31 cellular contexts compared by ENCODE assay signal in the genomic region with DNA sequence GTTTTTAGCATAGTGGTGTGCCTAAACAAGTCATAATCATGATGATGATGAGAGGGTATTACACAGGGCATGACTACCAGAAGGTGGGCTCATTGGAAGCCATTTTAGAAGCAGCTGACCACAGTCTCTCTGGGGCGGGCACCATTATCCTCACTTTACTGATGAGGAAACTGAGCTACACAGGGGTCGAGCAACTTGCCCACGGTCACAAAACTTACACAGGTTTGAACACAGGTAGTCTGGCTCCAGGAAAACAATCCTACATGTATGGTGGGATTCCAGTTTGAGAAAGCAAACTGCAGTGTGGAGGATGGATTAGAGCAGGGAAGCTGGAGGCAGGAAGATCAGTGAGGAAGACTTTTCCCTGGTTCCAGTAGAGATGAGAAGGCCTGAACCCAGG. TPM values are rescaled to one million over a fixed set of nuclear protein-coding genes. Genes with fewer than 3 reads are reported as not detected.
DNase-seq lines count a peak whose midpoint lies in the region; ATAC-seq and TF ChIP-seq lines count a peak whose summit lies in the region.
"Had no signal": no experiment of that assay in that cellular context is flagged by ENCODE, and none has a peak within 500 bp of the region (broad histone marks: within the 10 kb centered on the region; RNA-seq: fewer than 3 reads in every experiment).

No MANE protein-coding gene starts in this region.

- peak overlapping the region; percentile 5 for H3K27ac Mint-ChIP-seq in stimulated activated effector memory CD8-positive, alpha-beta T cell treated with anti-CD3 and anti-CD28 coated beads, Interleukin-12 subunit alpha, Interleukin-12 subunit beta, amount 100 ng/mL, for 72 hours
- H3K27ac Mint-ChIP-seq: activated CD4-positive, alpha-beta T cell treated with anti-CD3 and anti-CD28 coated beads for 36 hours; activated naive CD8-positive, alpha-beta T cell; stimulated activated naive CD8-positive, alpha-beta T cell treated with anti-CD3 and anti-CD28 coated beads, Interleukin-15, amount 100 ng/mL, for 72 hours had no signal

- peaks cover 19% of the 10 kb centered on the region for H3K36me3 Mint-ChIP-seq in stimulated activated effector memory CD8-positive, alpha-beta T cell treated with anti-CD3 and anti-CD28 coated beads, Interleukin-12 subunit alpha, Interleukin-12 subunit beta, amount 100 ng/mL, for 72 hours

- TF ChIP-seq POLR2A in vagina (IDR thresholded peaks at IDR 0.05) = no peak

- H3K36me3 ChIP-seq in left ventricle myocardium inferior (peaks cover 15% of the 10 kb centered on the region), vagina (peaks cover 0 to 8% of the 10 kb centered on the region in 2 donors)
- H3K36me3 ChIP-seq: colonic mucosa, ovary had no signal

- ATAC-seq in right cardiac atrium = no peak
- ATAC-seq in stimulated activated effector memory CD8-positive, alpha-beta T cell treated with anti-CD3 and anti-CD28 coated beads, Interleukin-12 subunit alpha, Interleukin-12 subunit beta, amount 100 ng/mL, for 72 hours = no peak
- no peak for ATAC-seq in HG03095 (IDR thresholded peaks at IDR 0.05; ENCODE audit: unreplicated experiment)
- ATAC-seq in HG03097 (IDR thresholded peaks at IDR 0.05; ENCODE audit: low FRiP score, unreplicated experiment) = no peak
- ATAC-seq: activated CD4-positive, alpha-beta T cell treated with anti-CD3 and anti-CD28 coated beads for 36 hours; heart left ventricle; lower lobe of right lung; stimulated activated naive CD8-positive, alpha-beta T cell treated with anti-CD3 and anti-CD28 coated beads, Interleukin-15, amount 100 ng/mL, for 72 hours; upper lobe of right lung had no signal

- no peak overlapping the region for H3K4me3 Mint-ChIP-seq in stimulated activated effector memory CD8-positive, alpha-beta T cell treated with anti-CD3 and anti-CD28 coated beads, Interleukin-12 subunit alpha, Interleukin-12 subunit beta, amount 100 ng/mL, for 72 hours
- H3K4me3 Mint-ChIP-seq: activated CD4-positive, alpha-beta T cell treated with anti-CD3 and anti-CD28 coated beads for 36 hours; activated naive CD8-positive, alpha-beta T cell; stimulated activated naive CD8-positive, alpha-beta T cell treated with anti-CD3 and anti-CD28 coated beads, Interleukin-15, amount 100 ng/mL, for 72 hours had no signal

- H3K27ac ChIP-seq in left ventricle myocardium inferior (replicated peaks) (peak overlapping the region; percentile 99), right cardiac atrium (ENCODE audit: low read length) (no peak overlapping the region), vagina (no peak overlapping the region)
- H3K27ac ChIP-seq: colonic mucosa, lower lobe of right lung, ovary, spleen, upper lobe of right lung, VCaP had no signal

- no peaks in the 10 kb centered on the region for H3K9me3 Mint-ChIP-seq in stimulated activated effector memory CD8-positive, alpha-beta T cell treated with anti-CD3 and anti-CD28 coated beads, Interleukin-12 subunit alpha, Interleukin-12 subunit beta, amount 100 ng/mL, for 72 hours
- H3K9me3 Mint-ChIP-seq: nephron; stimulated activated naive CD8-positive, alpha-beta T cell treated with anti-CD3 and anti-CD28 coated beads, Interleukin-15, amount 100 ng/mL, for 72 hours had no signal

- H3K27me3 ChIP-seq in left ventricle myocardium inferior (ENCODE audit: low read depth) = no peaks in the 10 kb centered on the region
- H3K27me3 ChIP-seq in right cardiac atrium (ENCODE audit: control insufficient read depth, insufficient read depth) = no peaks in the 10 kb centered on the region
- H3K27me3 ChIP-seq in vagina = no peaks in the 10 kb centered on the region
- H3K27me3 ChIP-seq: colonic mucosa, heart left ventricle, ovary, Peyer's patch, upper lobe of right lung had no signal

- 97% methylated on average over 3 of the region's 3 CpGs for WGBS in right cardiac atrium

- no peak overlapping the region for H3K4me3 ChIP-seq in left ventricle myocardium inferior
- H3K4me3 ChIP-seq in right cardiac atrium (ENCODE audit: low read length) = no peak overlapping the region
- no peak overlapping the region for H3K4me3 ChIP-seq in vagina
- H3K4me3 ChIP-seq: A549, colonic mucosa, heart left ventricle, lower lobe of right lung, ovary, Peyer's patch, spleen, upper lobe of right lung had no signal

- no peaks in the 10 kb centered on the region for H3K9me3 ChIP-seq in left ventricle myocardium inferior (replicated peaks)
- H3K9me3 ChIP-seq in right cardiac atrium (ENCODE audit: control insufficient read depth, low read length) = no peaks in the 10 kb centered on the region
- no peaks in the 10 kb centered on the region for H3K9me3 ChIP-seq in vagina
- H3K9me3 ChIP-seq: A549, colonic mucosa, heart left ventricle, lower lobe of right lung, ovary, Peyer's patch, spleen, upper lobe of right lung had no signal

- no peak for DNase-seq in left ventricle myocardium inferior
- DNase-seq in right cardiac atrium = no peak
- peak; percentile 20 for DNase-seq in islet precursor cell
- DNase-seq in stimulated activated effector memory CD8-positive, alpha-beta T cell treated with anti-CD3 and anti-CD28 coated beads, Interleukin-12 subunit alpha, Interleukin-12 subunit beta, amount 100 ng/mL, for 72 hours (ENCODE audit: low spot score in 2 of 2) = no peak
- peak; percentile 25 to 82 for DNase-seq in vagina (ENCODE audit: extremely low spot score in 2 of 2)
- DNase-seq in SKM-1 (lab: John Stamatoyannopoulos, UW; ENCODE audit: unreplicated experiment) = no peak
- DNase-seq: activated CD4-positive, alpha-beta T cell treated with anti-CD3 and anti-CD28 coated beads for 36 hours; activated CD8-positive, alpha-beta memory T cell treated with anti-CD3 and anti-CD28 coated beads for 24 hours; activated T-cell treated with anti-CD3 and anti-CD28 coated beads for 4 hours; colonic mucosa; DMS79; effector memory CD4-positive, alpha-beta T cell; kidney; lower lobe of right lung; NCI-H1694; NCI-H446 treated with DMSO at 0.1 percent for 48 hours; retina; SHP77 treated with DMSO at 0.1 percent for 48 hours; stimulated activated CD4-positive, alpha-beta T cell treated with anti-CD3 and anti-CD28 coated beads, Interleukin-2, amount 100 ng/mL, for 24 hours; stimulated activated naive CD8-positive, alpha-beta T cell treated with anti-CD3 and anti-CD28 coated beads, Interleukin-15, amount 100 ng/mL, for 72 hours; upper lobe of right lung had no signal

- H3K4me1 ChIP-seq in left ventricle myocardium inferior = peaks cover 49% of the 10 kb centered on the region
- H3K4me1 ChIP-seq in right cardiac atrium (ENCODE audit: control insufficient read depth, insufficient read depth, low read length) = peaks cover 5% of the 10 kb centered on the region
- H3K4me1 ChIP-seq in vagina = peaks cover 58% of the 10 kb centered on the region
- H3K4me1 ChIP-seq: colonic mucosa had no signal

- TF ChIP-seq CTCF in left ventricle myocardium inferior (IDR thresholded peaks at IDR 0.05; ENCODE audit: borderline replicate concordance) = no peak
- no peak for TF ChIP-seq CTCF in vagina (IDR thresholded peaks at IDR 0.05)

- intact Hi-C loops in left ventricle myocardium inferior (cut with micrococcal nuclease) = no loop called here
- intact Hi-C loops in right cardiac atrium (cut with DNase I) = loop anchor here in 2 of 4 donors (5.0 kb wide), 1 partner anchor 69 kb away; no protein-coding TSS in a partner anchor
- intact Hi-C loops in vagina (cut with DNase I) = no loop called here

- peaks cover 27% of the 10 kb centered on the region for H3K4me1 Mint-ChIP-seq in stimulated activated effector memory CD8-positive, alpha-beta T cell treated with anti-CD3 and anti-CD28 coated beads, Interleukin-12 subunit alpha, Interleukin-12 subunit beta, amount 100 ng/mL, for 72 hours

RNA-seq across cellular contexts. Expression of a gene that starts 6.2 kb away (rescaled TPM):
- total RNA-seq in left ventricle myocardium inferior (193 TPM), right cardiac atrium (100 to 1,000 TPM; 141 to 365 (median 217) TPM), vagina (1,771 TPM)
- 315 TPM for polyA plus RNA-seq in right cardiac atrium

Comparison
In these comparisons a context has a peak if more than half of its experiments do, and no peak if none do; other contexts are left out.
1. DNase-seq: peak in islet precursor cell (single experiment) and vagina (2 of 2); none in left ventricle myocardium inferior (single experiment), right cardiac atrium (0 of 3), stimulated activated effector memory CD8-positive, alpha-beta T cell treated with anti-CD3 and anti-CD28 coated beads, Interleukin-12 subunit alpha, Interleukin-12 subunit beta, amount 100 ng/mL, for 72 hours (0 of 2) and SKM-1 (single experiment).